Comparison of ENCODE assay signal across 10 cellular contexts in genomic region chr17:61621317-61621716, GRCh38. TPM values are rescaled to one million over a fixed set of nuclear protein-coding genes. Genes with fewer than 3 reads are reported as not detected.
"Had no signal": no experiment of that assay in that cellular context is flagged by ENCODE, and none has a peak within 500 bp of the region (broad histone marks: within the 10 kb centered on the region; RNA-seq: fewer than 3 reads in every experiment).

No MANE protein-coding gene starts in this region.

- H3K27ac Mint-ChIP-seq: HFFc6, IgD-negative memory B cell had no signal

- H3K9me3 ChIP-seq: HAP-1 had no signal

- H3K4me3 ChIP-seq: HAP-1 had no signal

- H3K4me3 Mint-ChIP-seq: HFFc6, IgD-negative memory B cell had no signal

- H3K27ac ChIP-seq: HL-60 had no signal

- H3K27me3 Mint-ChIP-seq: IgD-negative memory B cell had no signal

- H3K36me3 ChIP-seq: HAP-1 had no signal

- H3K4me1 ChIP-seq: HAP-1 had no signal

- ATAC-seq: HCT116 had no signal

- DNase-seq: GOT3, H7, HFFc6, KBM-7 had no signal

RNA-seq across cellular contexts. Expression of gene NACA2, which starts 30.3 kb away (rescaled TPM):
- total RNA-seq: H4, H7, HFFc6, HT1080 had no signal
- polyA plus RNA-seq: IgD-negative memory B cell had no signal
